20 cellular contexts compared by ENCODE assay signal in the genomic region with DNA sequence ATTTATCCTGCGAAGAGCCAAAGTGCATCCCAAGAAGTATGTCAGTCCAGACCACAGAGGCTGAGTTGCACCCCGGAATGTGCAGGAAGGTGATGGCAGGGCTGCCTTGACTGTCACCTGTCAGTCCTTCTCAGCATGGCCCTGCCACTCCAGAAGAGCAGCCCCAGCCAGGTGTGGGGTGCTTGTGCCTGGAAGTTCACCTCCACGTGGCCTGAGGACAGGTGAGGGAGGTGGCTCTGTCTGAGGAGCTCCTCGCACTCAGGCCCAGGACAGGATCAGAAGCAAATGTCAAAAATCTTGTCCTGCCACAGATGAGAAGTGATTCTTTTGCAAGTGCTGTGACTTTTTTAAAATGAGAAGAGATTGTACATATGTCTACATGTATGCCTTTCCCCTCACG. TPM values are rescaled to one million over a fixed set of nuclear protein-coding genes. Genes with fewer than 3 reads are reported as not detected.
A peak's percentile ranks its signal among the peaks of the same experiment; 100 is the strongest.
DNase-seq lines count a peak whose midpoint lies in the region; ATAC-seq, FAIRE-seq and TF ChIP-seq lines count a peak whose summit lies in the region.
"Had no signal": no experiment of that assay in that cellular context is flagged by ENCODE, and none has a peak within 500 bp of the region (broad histone marks: within the 10 kb centered on the region; RNA-seq: fewer than 3 reads in every experiment).

No MANE protein-coding gene starts in this region.

- no peak for FAIRE-seq in HepG2 (lab: Jason Lieb, UNC)
- FAIRE-seq: A204.1, GM12891 had no signal

- in situ Hi-C loops in HepG2 (cut with HindIII; ENCODE audit: extremely low pct_ligation_motif_present, low pct_unique_long_range_greater_than_20kb) = no loop called here

- peaks cover 8% of the 10 kb centered on the region for H3K4me1 ChIP-seq in RWPE2 (ENCODE audit: insufficient read depth, poor library complexity, severe bottlenecking)
- H3K4me1 ChIP-seq in HepG2 (ENCODE audit: insufficient read depth, low read length) = peaks cover 18% of the 10 kb centered on the region
- peaks cover 0 to 10% (median 9%) of the 10 kb centered on the region in 4 donors for H3K4me1 ChIP-seq in stomach
- no peaks in the 10 kb centered on the region for H3K4me1 ChIP-seq in CD4-positive, alpha-beta memory T cell (ENCODE audit: insufficient read depth, low read length)

- no peaks in the 10 kb centered on the region for H3K79me2 ChIP-seq in HepG2 (ENCODE audit: insufficient read depth, low read length)

- TF ChIP-seq CTCF in GM20000 (IDR thresholded peaks at IDR 0.05; ENCODE audit: extremely low read depth, missing control alignments) = no peak
- no peak for TF ChIP-seq CTCF in RWPE2 (IDR thresholded peaks at IDR 0.05; ENCODE audit: poor library complexity, severe bottlenecking)
- no peak for TF ChIP-seq CTCF in HepG2 (CRISPR knock-in tag; IDR thresholded peaks at IDR 0.05)
- no peak for TF ChIP-seq CTCF in stomach (IDR thresholded peaks at IDR 0.05)

- H2AFZ ChIP-seq in HepG2 (ENCODE audit: low read length) = no peak overlapping the region

- H3K9me3 Mint-ChIP-seq in CD4-positive, alpha-beta memory T cell = no peaks in the 10 kb centered on the region
- H3K9me3 Mint-ChIP-seq: CD4-positive, alpha-beta T cell; IgD-negative memory B cell had no signal

- H3K9ac ChIP-seq in HepG2 (ENCODE audit: insufficient read depth, low read depth, low read length) = no peak overlapping the region

- peaks cover 3 to 5% of the 10 kb centered on the region in 2 donors for H3K27me3 Mint-ChIP-seq in CD4-positive, alpha-beta memory T cell
- H3K27me3 Mint-ChIP-seq: CD4-positive, alpha-beta T cell had no signal

- no peak for ATAC-seq in RWPE2 (ENCODE audit: low read depth)
- ATAC-seq in HepG2 = no peak

- H3K27ac Mint-ChIP-seq in CD4-positive, alpha-beta memory T cell = no peak overlapping the region
- H3K27ac Mint-ChIP-seq: CD4-positive, alpha-beta T cell; IgD-negative memory B cell had no signal

- no peaks in the 10 kb centered on the region for H4K20me1 ChIP-seq in HepG2 (ENCODE audit: insufficient read depth, low read length)

- TF ChIP-seq EP300 in HepG2 (IDR thresholded peaks at IDR 0.05; ENCODE audit: low read depth in 2 of 2, low read length in 2 of 2) (no peak), HepG2 (CRISPR knock-in tag; IDR thresholded peaks at IDR 0.05; ENCODE audit: borderline replicate concordance) (no peak), stomach (IDR thresholded peaks at IDR 0.05) (no peak)

- H3K9me3 ChIP-seq in RWPE2 (ENCODE audit: severe bottlenecking) = no peaks in the 10 kb centered on the region
- no peaks in the 10 kb centered on the region for H3K9me3 ChIP-seq in HepG2 (ENCODE audit: low read length)
- H3K9me3 ChIP-seq in stomach = no peaks in the 10 kb centered on the region
- no peaks in the 10 kb centered on the region for H3K9me3 ChIP-seq in CD4-positive, alpha-beta memory T cell (ENCODE audit: control insufficient read depth in 1 of 2, low read length in 2 of 2)
- H3K9me3 ChIP-seq: SJSA1 had no signal

- WGBS in HepG2 (ENCODE audit: low lambda C conversion rate) = 91% methylated on average over 4 of the region's 5 CpGs
- WGBS in stomach, 5 donors = 90 to 95% (median 91%) methylated on average over 5 of the region's 5 CpGs

- H3K4me3 Mint-ChIP-seq in CD4-positive, alpha-beta memory T cell = peak overlapping the region in 1 of 8 donors; percentile 31
- H3K4me3 Mint-ChIP-seq: CD4-positive, alpha-beta T cell; IgD-negative memory B cell had no signal

- DNase-seq in GM20000 (ENCODE audit: low spot score) = peak; percentile 7
- peak; percentile 32 for DNase-seq in RWPE2 (ENCODE audit: low spot score)
- no peak for DNase-seq in HepG2 (ENCODE audit: low spot score)
- peak; percentile 49 for DNase-seq in posterior vena cava (ENCODE audit: low spot score)
- DNase-seq in NCI-H82 treated with DMSO at 0.1 percent for 48 hours (lab: John Stamatoyannopoulos, UW; ENCODE audit: unreplicated experiment) = no peak
- DNase-seq in stomach = no peak
- no peak for DNase-seq in hypothalamus (lab: John Stamatoyannopoulos, UW)
- DNase-seq in CD4-positive, alpha-beta memory T cell = no peak
- DNase-seq: CD4-positive, alpha-beta T cell; H7; Kasumi-1; MM.1S; NCI-H1092; NK-92 treated with Interleukin-12 subunit alpha and Interleukin-12 subunit beta, amount 100 ng/mL, for 24 hours; RPMI8226 had no signal

- BruUV-seq in HepG2 (replicated peaks; lab: Mats Ljungman, UMichigan) = no TSS peak

- intact Hi-C loops in HepG2 (cut with micrococcal nuclease; ENCODE audit: unreplicated experiment) (no loop called here), posterior vena cava (cut with DNase I) (no loop called here), stomach (cut with DNase I; ENCODE audit: low total_unique reads) (no loop called here)
- intact Hi-C loops in CD4-positive, alpha-beta memory T cell (cut with micrococcal nuclease) = no loop called here

- no peak for TF ChIP-seq RAD21 in HepG2 (CRISPR knock-in tag; IDR thresholded peaks at IDR 0.05)

- H3K27me3 ChIP-seq in RWPE2 (ENCODE audit: insufficient read depth, poor library complexity, severe bottlenecking) (no peaks in the 10 kb centered on the region), HepG2 (ENCODE audit: control insufficient read depth in 1 of 2, insufficient read depth in 2 of 2, low read length in 2 of 2) (no peaks in the 10 kb centered on the region), stomach (no peaks in the 10 kb centered on the region)
- H3K27me3 ChIP-seq in CD4-positive, alpha-beta memory T cell (ENCODE audit: insufficient read depth, low read length) = no peaks in the 10 kb centered on the region
- H3K27me3 ChIP-seq: SJSA1 had no signal

- H3K4me2 ChIP-seq in HepG2 (ENCODE audit: low read depth, low read length) = no peak overlapping the region

- H3K36me3 ChIP-seq in RWPE2 (ENCODE audit: low read depth) (no peaks in the 10 kb centered on the region), HepG2 (replicated peaks in 1 of 2; ENCODE audit: control insufficient read depth in 1 of 2, insufficient read depth in 2 of 2, low read length in 2 of 2) (no peaks in the 10 kb centered on the region; a peak in 1 of 5 replicates), stomach (peaks cover 0 to 42% (median 20%) of the 10 kb centered on the region in 4 donors)
- no peaks in the 10 kb centered on the region for H3K36me3 ChIP-seq in CD4-positive, alpha-beta memory T cell (ENCODE audit: insufficient read depth, low read length)

- POLR2A ChIA-PET in HepG2 (lab: Yijun Ruan, JAX) = no interaction called here
- POLR2A ChIA-PET in CD4-positive, alpha-beta memory T cell (lab: Charles Lee; ENCODE audit: partially characterized antibody) = no interaction called here

- peaks cover 0 to 10% (median 5%) of the 10 kb centered on the region in 4 donors for H3K4me1 Mint-ChIP-seq in CD4-positive, alpha-beta memory T cell

- H3K27ac ChIP-seq in RWPE2 (ENCODE audit: poor library complexity, severe bottlenecking) = no peak overlapping the region
- H3K27ac ChIP-seq in HepG2 (ENCODE audit: extremely low read length, insufficient read depth, low read length) = no peak overlapping the region
- no peak overlapping the region for H3K27ac ChIP-seq in stomach
- no peak overlapping the region for H3K27ac ChIP-seq in CD4-positive, alpha-beta memory T cell (ENCODE audit: low read depth, low read length)

- CTCF ChIA-PET in HepG2 (lab: Yijun Ruan, JAX; ENCODE audit: low intra/inter-chr PET ratio, low total read pairs) = no interaction called here
- CTCF ChIA-PET in CD4-positive, alpha-beta memory T cell (lab: Charles Lee; ENCODE audit: partially characterized antibody) = no interaction called here

- TF ChIP-seq POLR2A in HepG2 (IDR thresholded peaks at IDR 0.05; ENCODE audit: insufficient read depth in 1 of 2, low read depth in 2 of 2, low read length in 2 of 2) (no peak), stomach (IDR thresholded peaks at IDR 0.05) (no peak)

- H3K4me3 ChIP-seq in RWPE2 (ENCODE audit: severe bottlenecking) (no peak overlapping the region), HepG2 (replicated peaks in 1 of 3; ENCODE audit: insufficient read depth in 1 of 3, low read depth in 2 of 3, low read length in 3 of 3) (no peak overlapping the region), stomach (no peak overlapping the region)
- no peak overlapping the region for H3K4me3 ChIP-seq in CD4-positive, alpha-beta memory T cell (ENCODE audit: low read length in 2 of 2)
- H3K4me3 ChIP-seq: SJSA1 had no signal

- no peaks in the 10 kb centered on the region for H3K36me3 Mint-ChIP-seq in CD4-positive, alpha-beta memory T cell

TF ChIP-seq in HepG2, 621 proteins besides CTCF, POLR2A, EP300 and RAD21 (continues in another document):
- 0 out of 2 replicates have a peak, but pooled peaks have one; percentile 25 for TF ChIP-seq ZNF768 (CRISPR knock-in tag; IDR thresholded peaks at IDR 0.05)

RNA-seq across cellular contexts. Expression of a gene that starts 31.4 kb away (rescaled TPM):
- total RNA-seq in HepG2 (2016; rRNA removed; fragmentation: Illumina TruSeq; extraction: Trizol) = 0.24 TPM in 1 of 2 replicates, not detected in the other
- 0.18 TPM in 1 of 2 replicates, not detected in the other for total RNA-seq in HepG2 (2016; cell fraction: cytosol; rRNA removed; fragmentation: Illumina TruSeq; extraction: Trizol; ENCODE audit: low read depth)
- total RNA-seq in HepG2 (2016; cell fraction: insoluble cytoplasmic fraction; rRNA removed; fragmentation: Illumina TruSeq; extraction: Trizol) = 0.13 and 0.24 TPM in 2 replicates
- 0.07 and 0.19 TPM in 2 replicates for total RNA-seq in HepG2 (2016; cell fraction: membrane; rRNA removed; fragmentation: Illumina TruSeq; extraction: Trizol)
- total RNA-seq in HepG2 (2016; cell fraction: nucleus; rRNA removed; fragmentation: Illumina TruSeq; extraction: Trizol) = 0.28 and 0.59 TPM in 2 replicates
- polyA plus RNA-seq in HepG2 (2011; rRNA removed) = 0.04 and 0.12 TPM in 2 replicates
- 0.12 and 0.30 TPM in 2 replicates for polyA plus RNA-seq in HepG2 (2011; cell fraction: cytosol; rRNA removed)
- polyA plus RNA-seq in HepG2 (2011; cell fraction: nucleus; rRNA removed) = 0.21 and 0.24 TPM in 2 replicates
- 0.07 TPM in 1 of 2 replicates, not detected in the other for polyA plus RNA-seq in HepG2 (2012)
- 0.03 and 0.06 TPM in 2 replicates for polyA plus RNA-seq in HepG2 (2016; cell fraction: cytosol; fragmentation: Illumina TruSeq; extraction: Trizol; ENCODE audit: low read depth)
- polyA plus RNA-seq in HepG2 (2016; cell fraction: insoluble cytoplasmic fraction; fragmentation: Illumina TruSeq; extraction: Trizol; ENCODE audit: low read depth) = 0.20 TPM in 1 of 2 replicates, not detected in the other
- polyA plus RNA-seq in HepG2 (2016; cell fraction: membrane; fragmentation: Illumina TruSeq; extraction: Trizol; ENCODE audit: low read depth) = 0.10 and 0.13 TPM in 2 replicates
- 0.40 and 0.51 TPM in 2 replicates for polyA plus RNA-seq in HepG2 (2016; cell fraction: nucleus; fragmentation: Illumina TruSeq; extraction: Trizol; ENCODE audit: insufficient read depth, low read depth)
- polyA minus RNA-seq in HepG2 (2011; rRNA and poly(A)+ RNA removed; ENCODE audit: low replicate concordance) = 0.09 and 1.4 TPM in 2 replicates
- 0.35 and 0.59 TPM in 2 replicates for polyA minus RNA-seq in HepG2 (2011; cell fraction: cytosol; rRNA and poly(A)+ RNA removed)
- 0.64 TPM in 1 of 2 replicates, not detected in the other for polyA minus RNA-seq in HepG2 (2011; cell fraction: nucleus; rRNA and poly(A)+ RNA removed)
- 1 to 10 TPM; 5.7 to 7.7 TPM for total RNA-seq in posterior vena cava
- total RNA-seq in stomach = 100 to 1,000 TPM in 2 of 5 donors, 10 to 100 TPM in 3; 13.4 to 156 (median 33.8) TPM
- 1 to 10 TPM; 1.9 to 8.0 (median 6.1) TPM for polyA plus RNA-seq in stomach
- total RNA-seq in CD4-positive, alpha-beta memory T cell = not detected
- not detected for polyA plus RNA-seq in CD4-positive, alpha-beta memory T cell
- total RNA-seq: NCI-H460, SJSA1 had no signal

Comparison
In these comparisons a context has a peak if more than half of its experiments do, and no peak if none do; other contexts are left out.
1. DNase-seq: peak in GM20000 (single experiment), RWPE2 (single experiment) and posterior vena cava (single experiment); none in HepG2 (single experiment), NCI-H82 treated with DMSO at 0.1 percent for 48 hours (single experiment), stomach (single experiment), hypothalamus (0 of 51) and CD4-positive, alpha-beta memory T cell (0 of 5).